Comparison of ENCODE assay signal across 17 cellular contexts in the genomic region with DNA sequence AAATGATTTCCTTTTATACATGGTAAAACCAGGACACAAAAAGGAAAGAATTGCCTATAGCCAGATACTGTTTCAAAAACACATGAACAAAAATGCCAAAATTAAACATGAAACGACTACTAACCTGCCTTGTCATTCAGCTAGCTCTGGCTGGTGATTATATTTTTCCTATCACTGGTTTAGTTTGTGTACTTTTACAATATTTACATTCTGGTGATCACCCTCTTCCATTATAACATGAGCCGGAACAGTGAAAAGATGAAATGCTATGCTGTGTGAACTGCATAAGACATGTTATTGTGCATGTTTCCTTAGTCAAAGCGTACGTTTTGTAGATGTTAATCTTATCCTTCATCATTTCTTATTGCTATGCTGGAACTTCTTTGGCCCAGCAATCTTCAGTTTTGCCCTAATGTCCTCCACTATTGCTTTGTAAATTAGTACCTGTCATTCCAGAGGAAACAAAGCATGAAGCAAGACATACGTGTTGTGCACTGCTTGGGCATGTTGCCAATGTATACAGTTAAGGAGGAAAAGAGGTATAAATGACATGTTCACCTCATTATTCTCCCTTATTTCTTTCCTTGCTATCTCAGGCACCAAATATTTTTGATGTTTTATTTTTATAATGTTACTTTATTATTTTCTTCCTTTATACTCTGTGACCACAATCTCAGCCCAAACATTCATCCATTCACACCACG.
A peak's percentile ranks its signal among the peaks of the same experiment; 100 is the strongest.
DNase-seq lines count a peak whose midpoint lies in the region; ATAC-seq and TF ChIP-seq lines count a peak whose summit lies in the region.
"Had no signal": no experiment of that assay in that cellular context is flagged by ENCODE, and none has a peak within 500 bp of the region (broad histone marks: within the 10 kb centered on the region; RNA-seq: fewer than 3 reads in every experiment).

No MANE protein-coding gene starts in this region.

- H3K9me3 ChIP-seq in ascending aorta (no peaks in the 10 kb centered on the region), MG63 (no peaks in the 10 kb centered on the region)
- H3K9me3 ChIP-seq: Peyer's patch had no signal

- H3K4me1 ChIP-seq in ascending aorta: peaks cover 0 to 29% of the 10 kb centered on the region in 2 donors

- TF ChIP-seq CTCF in ascending aorta (IDR thresholded peaks at IDR 0.05) (no peak), glutamatergic neuron (IDR thresholded peaks at IDR 0.05; ENCODE audit: partially characterized antibody, unreplicated experiment) (no peak)

- H3K9me3 Mint-ChIP-seq in T-helper 2 cell treated with Interferon-gamma antibody and Interleukin-4, amounts not matched to agents 5 μg/mL and 100 μg/mL, for 36 hours: peaks cover 4% of the 10 kb centered on the region
- H3K9me3 Mint-ChIP-seq in stimulated activated naive B cell treated with anti-CD40 and anti-IgM and Interleukin-4, amounts not matched to agents 10 μg/mL and 1 μg/mL and 100 μg/mL, for 72 hours: peaks cover 0 to 3% of the 10 kb centered on the region in 2 donors
- H3K9me3 Mint-ChIP-seq in glutamatergic neuron (ENCODE audit: unreplicated experiment): peaks cover 2% of the 10 kb centered on the region
- H3K9me3 Mint-ChIP-seq: mesothelial cell of epicardium had no signal

- no peak overlapping the region for H3K27ac Mint-ChIP-seq in T-helper 2 cell treated with Interferon-gamma antibody and Interleukin-4, amounts not matched to agents 5 μg/mL and 100 μg/mL, for 36 hours
- no peak overlapping the region for H3K27ac Mint-ChIP-seq in stimulated activated naive B cell treated with anti-CD40 and anti-IgM and Interleukin-4, amounts not matched to agents 10 μg/mL and 1 μg/mL and 100 μg/mL, for 72 hours
- H3K27ac Mint-ChIP-seq in glutamatergic neuron (ENCODE audit: unreplicated experiment): no peak overlapping the region
- H3K27ac Mint-ChIP-seq: immature natural killer cell; mesothelial cell of epicardium; stimulated activated effector memory CD8-positive, alpha-beta T cell treated with anti-CD3 and anti-CD28 coated beads, Interleukin-12 subunit alpha, Interleukin-12 subunit beta, amount 100 ng/mL, for 72 hours; T-cell had no signal

- H3K4me1 Mint-ChIP-seq in T-helper 2 cell treated with Interferon-gamma antibody and Interleukin-4, amounts not matched to agents 5 μg/mL and 100 μg/mL, for 36 hours (ENCODE audit: low read depth): no peaks in the 10 kb centered on the region
- peaks cover 0 to 2% of the 10 kb centered on the region in 2 donors for H3K4me1 Mint-ChIP-seq in stimulated activated naive B cell treated with anti-CD40 and anti-IgM and Interleukin-4, amounts not matched to agents 10 μg/mL and 1 μg/mL and 100 μg/mL, for 72 hours
- H3K4me1 Mint-ChIP-seq in glutamatergic neuron (ENCODE audit: low read depth, unreplicated experiment): no peaks in the 10 kb centered on the region
- H3K4me1 Mint-ChIP-seq: immature natural killer cell; stimulated activated effector memory CD8-positive, alpha-beta T cell treated with anti-CD3 and anti-CD28 coated beads, Interleukin-12 subunit alpha, Interleukin-12 subunit beta, amount 100 ng/mL, for 72 hours; T-cell had no signal

- no peaks in the 10 kb centered on the region for H3K27me3 Mint-ChIP-seq in T-helper 2 cell treated with Interferon-gamma antibody and Interleukin-4, amounts not matched to agents 5 μg/mL and 100 μg/mL, for 36 hours (ENCODE audit: low read depth)
- H3K27me3 Mint-ChIP-seq in stimulated activated naive B cell treated with anti-CD40 and anti-IgM and Interleukin-4, amounts not matched to agents 10 μg/mL and 1 μg/mL and 100 μg/mL, for 72 hours: no peaks in the 10 kb centered on the region
- H3K27me3 Mint-ChIP-seq in glutamatergic neuron (ENCODE audit: unreplicated experiment): no peaks in the 10 kb centered on the region
- H3K27me3 Mint-ChIP-seq: T-cell had no signal

- H3K4me3 ChIP-seq in ascending aorta (no peak overlapping the region), MG63 (no peak overlapping the region)
- H3K4me3 ChIP-seq: cardiac muscle cell, Peyer's patch had no signal

- H3K4me3 Mint-ChIP-seq in T-helper 2 cell treated with Interferon-gamma antibody and Interleukin-4, amounts not matched to agents 5 μg/mL and 100 μg/mL, for 36 hours: no peak overlapping the region
- no peak overlapping the region for H3K4me3 Mint-ChIP-seq in stimulated activated naive B cell treated with anti-CD40 and anti-IgM and Interleukin-4, amounts not matched to agents 10 μg/mL and 1 μg/mL and 100 μg/mL, for 72 hours
- H3K4me3 Mint-ChIP-seq in glutamatergic neuron (ENCODE audit: unreplicated experiment): no peak overlapping the region
- H3K4me3 Mint-ChIP-seq: immature natural killer cell; mesothelial cell of epicardium; stimulated activated effector memory CD8-positive, alpha-beta T cell treated with anti-CD3 and anti-CD28 coated beads, Interleukin-12 subunit alpha, Interleukin-12 subunit beta, amount 100 ng/mL, for 72 hours; T-cell had no signal

- no peaks in the 10 kb centered on the region for H3K36me3 ChIP-seq in ascending aorta
- H3K36me3 ChIP-seq in MG63: no peaks in the 10 kb centered on the region
- H3K36me3 ChIP-seq: cardiac muscle cell, Peyer's patch had no signal

- DNase-seq in DMS79 (lab: John Stamatoyannopoulos, UW) (peak; percentile 22), NCI-H1417 treated with DMSO at 0.1 percent for 48 hours (lab: John Stamatoyannopoulos, UW) (peak; percentile 36), ascending aorta (ENCODE audit: low spot score in 2 of 2) (no peak), lung microvascular endothelial cell (ENCODE audit: low read depth in 2 of 2) (peak; percentile 53 to 65), MG63 (no peak), glutamatergic neuron (no peak)
- DNase-seq in T-helper 2 cell treated with Interferon-gamma antibody and Interleukin-4, amounts not matched to agents 5 μg/mL and 100 μg/mL, for 36 hours (ENCODE audit: low spot score): no peak
- no peak for DNase-seq in stimulated activated naive B cell treated with anti-CD40 and anti-IgM and Interleukin-4, amounts not matched to agents 10 μg/mL and 1 μg/mL and 100 μg/mL, for 72 hours
- DNase-seq: activated CD4-positive, CD25-positive, alpha-beta regulatory T cell treated with anti-CD3 and anti-CD28 coated beads, Interleukin-2, amount 50 U/mL, for 72 hours; activated naive CD4-positive, alpha-beta T cell treated with anti-CD3 and anti-CD28 coated beads, Interleukin-2, amount 50 U/mL, for 16 hours; immature natural killer cell; nucleus accumbens; Peyer's patch; T-cell had no signal

- no peak for ATAC-seq in stimulated activated naive B cell treated with anti-CD40 and anti-IgM and Interleukin-4, amounts not matched to agents 10 μg/mL and 1 μg/mL and 100 μg/mL, for 72 hours (replicated peaks)
- ATAC-seq: stimulated activated effector memory CD8-positive, alpha-beta T cell treated with anti-CD3 and anti-CD28 coated beads, Interleukin-12 subunit alpha, Interleukin-12 subunit beta, amount 100 ng/mL, for 72 hours; T-cell had no signal

- H3K27me3 ChIP-seq in ascending aorta: no peaks in the 10 kb centered on the region
- no peaks in the 10 kb centered on the region for H3K27me3 ChIP-seq in MG63
- H3K27me3 ChIP-seq: cardiac muscle cell, Peyer's patch had no signal

- no peaks in the 10 kb centered on the region for H3K36me3 Mint-ChIP-seq in T-helper 2 cell treated with Interferon-gamma antibody and Interleukin-4, amounts not matched to agents 5 μg/mL and 100 μg/mL, for 36 hours (ENCODE audit: low read depth)
- no peaks in the 10 kb centered on the region for H3K36me3 Mint-ChIP-seq in stimulated activated naive B cell treated with anti-CD40 and anti-IgM and Interleukin-4, amounts not matched to agents 10 μg/mL and 1 μg/mL and 100 μg/mL, for 72 hours
- no peaks in the 10 kb centered on the region for H3K36me3 Mint-ChIP-seq in glutamatergic neuron (ENCODE audit: unreplicated experiment)
- H3K36me3 Mint-ChIP-seq: immature natural killer cell; mesothelial cell of epicardium; stimulated activated effector memory CD8-positive, alpha-beta T cell treated with anti-CD3 and anti-CD28 coated beads, Interleukin-12 subunit alpha, Interleukin-12 subunit beta, amount 100 ng/mL, for 72 hours; T-cell had no signal

- intact Hi-C loops in ascending aorta (cut with DNase I): no loop called here

- peak overlapping the region; percentile 60 to 72 for H3K27ac ChIP-seq in ascending aorta
- H3K27ac ChIP-seq: cardiac muscle cell, Peyer's patch had no signal

Comparison
In these comparisons a context has a peak if more than half of its experiments do, and no peak if none do; other contexts are left out.
1. DNase-seq: peak in DMS79 (single experiment), NCI-H1417 treated with DMSO at 0.1 percent for 48 hours (single experiment) and lung microvascular endothelial cell (2 of 2); none in ascending aorta (0 of 2), T-helper 2 cell treated with Interferon-gamma antibody and Interleukin-4, amounts not matched to agents 5 μg/mL and 100 μg/mL, for 36 hours (single experiment), stimulated activated naive B cell treated with anti-CD40 and anti-IgM and Interleukin-4, amounts not matched to agents 10 μg/mL and 1 μg/mL and 100 μg/mL, for 72 hours (single experiment), MG63 (single experiment) and glutamatergic neuron (single experiment).